ENCODE assay signal across 8 cellular contexts in genomic region chr9:90915693-90916092, GRCh38.
A peak's percentile ranks its signal among the peaks of the same experiment; 100 is the strongest.
DNase-seq lines count a peak whose midpoint lies in the region; ATAC-seq lines count a peak whose summit lies in the region.

No MANE protein-coding gene starts in this region.

- no peaks in the 10 kb centered on the region for H3K9me3 Mint-ChIP-seq in stimulated activated naive B cell treated with anti-CD40 and anti-IgM and Interleukin-4, amounts not matched to agents 10 μg/mL and 1 μg/mL and 100 μg/mL, for 72 hours

- peaks cover 6 to 10% of the 10 kb centered on the region in 2 donors for H3K27me3 Mint-ChIP-seq in stimulated activated naive B cell treated with anti-CD40 and anti-IgM and Interleukin-4, amounts not matched to agents 10 μg/mL and 1 μg/mL and 100 μg/mL, for 72 hours

- peaks cover 24 to 27% of the 10 kb centered on the region in 2 donors for H3K4me1 Mint-ChIP-seq in stimulated activated naive B cell treated with anti-CD40 and anti-IgM and Interleukin-4, amounts not matched to agents 10 μg/mL and 1 μg/mL and 100 μg/mL, for 72 hours

- no peaks in the 10 kb centered on the region for H3K36me3 Mint-ChIP-seq in stimulated activated naive B cell treated with anti-CD40 and anti-IgM and Interleukin-4, amounts not matched to agents 10 μg/mL and 1 μg/mL and 100 μg/mL, for 72 hours

- ATAC-seq in stimulated activated naive B cell treated with anti-CD40 and anti-IgM and Interleukin-4, amounts not matched to agents 10 μg/mL and 1 μg/mL and 100 μg/mL, for 72 hours (replicated peaks), result peak; percentile 43 to 56
- ATAC-seq in Right ventricle myocardium inferior, result no peak

- DNase-seq in NOMO-1 treated with DMSO at 0.1 percent for 48 hours (lab: John Stamatoyannopoulos, UW; ENCODE audit: unreplicated experiment) (peak; percentile 7), NOMO-1 treated with dmso at 0.1 percent for 144 hours (lab: John Stamatoyannopoulos, UW; ENCODE audit: unreplicated experiment) (no peak), SHP77 treated with DMSO at 0.1 percent for 48 hours (lab: John Stamatoyannopoulos, UW) (peak; percentile 19), fibroblast of peridontal ligament (ENCODE audit: extremely low read depth) (peak; percentile 17), mesenteric fat pad (ENCODE audit: low spot score) (no peak), Right ventricle myocardium inferior (ENCODE audit: missing footprints) (no peak), foreskin melanocyte (no peak)
- peak; percentile 28 for DNase-seq in stimulated activated naive B cell treated with anti-CD40 and anti-IgM and Interleukin-4, amounts not matched to agents 10 μg/mL and 1 μg/mL and 100 μg/mL, for 72 hours

- H3K4me3 Mint-ChIP-seq in stimulated activated naive B cell treated with anti-CD40 and anti-IgM and Interleukin-4, amounts not matched to agents 10 μg/mL and 1 μg/mL and 100 μg/mL, for 72 hours, result no peak overlapping the region

- no peak overlapping the region for H3K27ac Mint-ChIP-seq in stimulated activated naive B cell treated with anti-CD40 and anti-IgM and Interleukin-4, amounts not matched to agents 10 μg/mL and 1 μg/mL and 100 μg/mL, for 72 hours

- intact Hi-C loops in Right ventricle myocardium inferior (cut with DNase I), result loop anchor here (1.0 to 5.0 kb wide), 3 partner anchors 517 to 817 kb away; no protein-coding TSS in a partner anchor

Comparison
In these comparisons a context has a peak if more than half of its experiments do, and no peak if none do; other contexts are left out.
1. DNase-seq: peak in NOMO-1 treated with DMSO at 0.1 percent for 48 hours (single experiment), SHP77 treated with DMSO at 0.1 percent for 48 hours (single experiment), fibroblast of peridontal ligament (single experiment) and stimulated activated naive B cell treated with anti-CD40 and anti-IgM and Interleukin-4, amounts not matched to agents 10 μg/mL and 1 μg/mL and 100 μg/mL, for 72 hours (single experiment); none in NOMO-1 treated with dmso at 0.1 percent for 144 hours (single experiment), mesenteric fat pad (single experiment), Right ventricle myocardium inferior (single experiment) and foreskin melanocyte (single experiment).